24 cellular contexts compared by ENCODE assay signal in the genomic region with DNA sequence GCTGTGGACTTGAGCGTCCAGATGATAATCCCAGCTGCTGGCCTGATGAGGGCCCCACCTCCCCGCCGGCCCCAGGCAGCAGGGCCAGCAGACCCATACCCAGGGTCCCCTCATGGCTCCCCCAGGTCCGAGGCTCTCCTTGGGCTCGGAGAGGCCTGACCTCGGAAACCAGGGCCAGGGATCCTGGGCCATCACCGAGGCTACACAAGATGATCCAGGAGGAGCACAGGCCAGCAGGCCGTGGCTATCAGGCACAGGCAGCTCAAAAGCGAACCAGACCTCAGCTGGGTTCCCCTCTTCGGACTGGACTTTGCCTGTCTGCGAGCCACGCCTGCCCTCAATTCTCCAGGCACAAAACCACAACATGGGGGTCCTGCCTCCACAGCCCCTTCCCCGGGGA. TPM values are rescaled to one million over a fixed set of nuclear protein-coding genes. Genes with fewer than 3 reads are reported as not detected.
DNase-seq lines count a peak whose midpoint lies in the region; ATAC-seq, FAIRE-seq and TF ChIP-seq lines count a peak whose summit lies in the region.
"Had no signal": no experiment of that assay in that cellular context is flagged by ENCODE, and none has a peak within 500 bp of the region (broad histone marks: within the 10 kb centered on the region; RNA-seq: fewer than 3 reads in every experiment).

No MANE protein-coding gene starts in this region.

- TF ChIP-seq RAD21 in HepG2 (CRISPR knock-in tag; IDR thresholded peaks at IDR 0.05): no peak

- WGBS in HepG2 (ENCODE audit: low lambda C conversion rate): 57% methylated on average over 8 of the region's 13 CpGs
- WGBS in aorta, 2 donors: 86 to 91% methylated on average over 12 to 13 of the region's 13 CpGs

- H3K27ac ChIP-seq in right atrium auricular region (no peak overlapping the region), HepG2 (ENCODE audit: extremely low read length, insufficient read depth, low read length) (no peak overlapping the region), aorta (ENCODE audit: low read depth in 1 of 2, low read length in 2 of 2) (no peak overlapping the region)
- H3K27ac ChIP-seq: 22Rv1, SK-N-MC, vagina had no signal

- BruUV-seq in HepG2 (replicated peaks; lab: Mats Ljungman, UMichigan): no TSS peak

- H3K9ac ChIP-seq in HepG2 (ENCODE audit: insufficient read depth, low read depth, low read length): no peak overlapping the region

- in situ Hi-C loops in HepG2 (cut with HindIII; ENCODE audit: extremely low pct_ligation_motif_present, low pct_unique_long_range_greater_than_20kb): no loop called here

- CTCF ChIA-PET in HepG2 (lab: Yijun Ruan, JAX; ENCODE audit: low intra/inter-chr PET ratio, low total read pairs): no interaction called here

- FAIRE-seq in HepG2 (lab: Jason Lieb, UNC): no peak
- FAIRE-seq: GM18507, keratinocyte had no signal

- H4K20me1 ChIP-seq in HepG2 (ENCODE audit: insufficient read depth, low read length): peaks cover 5% of the 10 kb centered on the region; the same call in 1 of the 2 replicates

- H3K4me2 ChIP-seq in HepG2 (ENCODE audit: low read depth, low read length): peak overlapping the region; percentile 29; the same call in 1 of the 2 replicates

- H2AFZ ChIP-seq in HepG2 (ENCODE audit: low read length): no peak overlapping the region

- H3K9me3 ChIP-seq in right atrium auricular region: no peaks in the 10 kb centered on the region
- no peaks in the 10 kb centered on the region for H3K9me3 ChIP-seq in HepG2 (ENCODE audit: low read length)
- no peaks in the 10 kb centered on the region for H3K9me3 ChIP-seq in aorta (ENCODE audit: control insufficient read depth, low read length)
- H3K9me3 ChIP-seq: MG63, vagina had no signal

- TF ChIP-seq EP300 in HepG2 (IDR thresholded peaks at IDR 0.05; ENCODE audit: low read depth in 2 of 2, low read length in 2 of 2) (no peak), HepG2 (CRISPR knock-in tag; IDR thresholded peaks at IDR 0.05; ENCODE audit: borderline replicate concordance) (no peak)

- peaks cover 0 to 27% of the 10 kb centered on the region in 2 donors for H3K4me1 ChIP-seq in right atrium auricular region
- H3K4me1 ChIP-seq in HepG2 (ENCODE audit: insufficient read depth, low read length): peaks cover 38% of the 10 kb centered on the region
- no peaks in the 10 kb centered on the region for H3K4me1 ChIP-seq in aorta (ENCODE audit: control insufficient read depth in 1 of 2, insufficient read depth in 2 of 2, low read length in 2 of 2)

- DNase-seq in Right ventricle myocardium inferior (ENCODE audit: missing footprints): peak; percentile 26
- DNase-seq in right atrium auricular region (ENCODE audit: low spot score): no peak
- DNase-seq in HepG2 (ENCODE audit: low spot score): no peak
- DNase-seq in posterior vena cava (ENCODE audit: low spot score): peak; percentile 64
- DNase-seq in aorta: peak; percentile 27 to 64
- DNase-seq in foreskin melanocyte: no peak
- no peak for DNase-seq in medulla oblongata (ENCODE audit: extremely low spot score)
- DNase-seq: activated CD4-positive, alpha-beta T cell treated with anti-CD3 and anti-CD28 coated beads for 4 hours; activated naive CD8-positive, alpha-beta T cell treated with anti-CD3 and anti-CD28 coated beads, Interleukin-2, amount 50 U/mL, for 24 hours; activated T-cell treated with anti-CD3 and anti-CD28 coated beads, Interleukin-2, amount 50 U/mL, for 48 hours; CD4-positive, CD25-positive, alpha-beta regulatory T cell; HCEC 1CT; KBM-7; MG63; NCI-H1417; NCI-H2081; NCI-H345; NCI-H748 treated with DMSO at 0.1 percent for 48 hours had no signal

- peaks cover 62% of the 10 kb centered on the region for H3K36me3 ChIP-seq in right atrium auricular region
- H3K36me3 ChIP-seq in HepG2 (replicated peaks in 1 of 2; ENCODE audit: control insufficient read depth in 1 of 2, insufficient read depth in 2 of 2, low read length in 2 of 2): no peaks in the 10 kb centered on the region
- peaks cover 0 to 10% of the 10 kb centered on the region in 2 donors for H3K36me3 ChIP-seq in aorta (ENCODE audit: control insufficient read depth in 1 of 2, insufficient read depth in 2 of 2, low read length in 1 of 2)
- H3K36me3 ChIP-seq: MG63 had no signal

- ATAC-seq in Right ventricle myocardium inferior (no peak), HepG2 (no peak), aorta (ENCODE audit: low FRiP score) (no peak), GM18858 (IDR thresholded peaks at IDR 0.05; ENCODE audit: unreplicated experiment) (no peak)
- ATAC-seq: activated naive CD8-positive, alpha-beta T cell treated with anti-CD3 and anti-CD28 coated beads, Interleukin-2, amount 50 U/mL, for 24 hours had no signal

- H3K27me3 ChIP-seq in right atrium auricular region: no peaks in the 10 kb centered on the region
- no peaks in the 10 kb centered on the region for H3K27me3 ChIP-seq in HepG2 (ENCODE audit: control insufficient read depth in 1 of 2, insufficient read depth in 2 of 2, low read length in 2 of 2)
- no peaks in the 10 kb centered on the region for H3K27me3 ChIP-seq in aorta (ENCODE audit: control insufficient read depth in 1 of 2, insufficient read depth in 2 of 2, low read length in 1 of 2)
- H3K27me3 ChIP-seq: MG63, vagina had no signal

- no peak for TF ChIP-seq POLR2A in HepG2 (IDR thresholded peaks at IDR 0.05; ENCODE audit: insufficient read depth in 1 of 2, low read depth in 2 of 2, low read length in 2 of 2)

- H3K4me3 ChIP-seq in right atrium auricular region (no peak overlapping the region), HepG2 (replicated peaks in 1 of 3; ENCODE audit: insufficient read depth in 1 of 3, low read depth in 2 of 3, low read length in 3 of 3) (no peak overlapping the region), aorta (ENCODE audit: low read length in 2 of 2) (no peak overlapping the region)
- H3K4me3 ChIP-seq: MG63, SK-N-MC, vagina had no signal

- POLR2A ChIA-PET in HepG2 (lab: Yijun Ruan, JAX): interaction anchor here (2.0 kb wide), 1 partner anchor 10 kb away, joined by 5 read pairs; no protein-coding TSS in a partner anchor

- TF ChIP-seq CTCF in right atrium auricular region (IDR thresholded peaks at IDR 0.05) (no peak), HepG2 (CRISPR knock-in tag; IDR thresholded peaks at IDR 0.05) (no peak)

- H3K79me2 ChIP-seq in HepG2 (ENCODE audit: insufficient read depth, low read length): no peaks in the 10 kb centered on the region

- intact Hi-C loops in Right ventricle myocardium inferior (cut with DNase I) (no loop called here), HepG2 (cut with micrococcal nuclease; ENCODE audit: unreplicated experiment) (loop anchor here (5.0 kb wide), 1 partner anchor 65 kb away; no protein-coding TSS in a partner anchor), posterior vena cava (cut with DNase I) (loop anchor here in 1 of 2 donors (10.0 kb wide), 1 partner anchor 167 kb away; no protein-coding TSS in a partner anchor), aorta (cut with DNase I) (loop anchor here in 1 of 2 donors (5.0 kb wide), 1 partner anchor 270 kb away; no protein-coding TSS in a partner anchor)

TF ChIP-seq in HepG2, 621 proteins besides CTCF, POLR2A, EP300 and RAD21 (continues in another document):
- no peak for TF ChIP-seq ZNF883 (CRISPR knock-in tag; IDR thresholded peaks at IDR 0.05; ENCODE audit: not compliant biosample characterization)
- no peak for TF ChIP-seq HOXA9 (CRISPR knock-in tag; IDR thresholded peaks at IDR 0.05; ENCODE audit: borderline replicate concordance)
- TF ChIP-seq GABPB1 (CRISPR knock-in tag; IDR thresholded peaks at IDR 0.05): no peak
- TF ChIP-seq HNRNPH1 (optimal IDR thresholded peaks at IDR 0.05; ENCODE audit: low read depth, low read length): no peak
- no peak for TF ChIP-seq ZFP1 (CRISPR knock-in tag; IDR thresholded peaks at IDR 0.05)
- TF ChIP-seq, protein P1, sequence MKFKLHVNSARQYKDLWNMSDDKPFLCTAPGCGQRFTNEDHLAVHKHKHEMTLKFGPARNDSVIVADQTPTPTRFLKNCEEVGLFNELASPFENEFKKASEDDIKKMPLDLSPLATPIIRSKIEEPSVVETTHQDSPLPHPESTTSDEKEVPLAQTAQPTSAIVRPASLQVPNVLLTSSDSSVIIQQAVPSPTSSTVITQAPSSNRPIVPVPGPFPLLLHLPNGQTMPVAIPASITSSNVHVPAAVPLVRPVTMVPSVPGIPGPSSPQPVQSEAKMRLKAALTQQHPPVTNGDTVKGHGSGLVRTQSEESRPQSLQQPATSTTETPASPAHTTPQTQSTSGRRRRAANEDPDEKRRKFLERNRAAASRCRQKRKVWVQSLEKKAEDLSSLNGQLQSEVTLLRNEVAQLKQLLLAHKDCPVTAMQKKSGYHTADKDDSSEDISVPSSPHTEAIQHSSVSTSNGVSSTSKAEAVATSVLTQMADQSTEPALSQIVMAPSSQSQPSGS (CRISPR knock-in tag; IDR thresholded peaks at IDR 0.05): no peak

RNA-seq across cellular contexts. Expression of a gene that starts 17.4 kb away (rescaled TPM):
- total RNA-seq in Right ventricle myocardium inferior (37.2 TPM), right atrium auricular region (10 to 100 TPM; 31.8 to 34.2 TPM), HepG2 (2016; rRNA removed; fragmentation: Illumina TruSeq; extraction: Trizol) (0.80 and 1.5 TPM in 2 replicates), posterior vena cava (10 to 100 TPM; 54.1 to 63.1 TPM), aorta (100 to 1,000 TPM; 114 to 174 TPM)
- 1.1 and 1.6 TPM in 2 replicates for total RNA-seq in HepG2 (2016; cell fraction: cytosol; rRNA removed; fragmentation: Illumina TruSeq; extraction: Trizol; ENCODE audit: low read depth)
- 1.0 and 1.8 TPM in 2 replicates for total RNA-seq in HepG2 (2016; cell fraction: insoluble cytoplasmic fraction; rRNA removed; fragmentation: Illumina TruSeq; extraction: Trizol)
- 2.6 and 3.0 TPM in 2 replicates for total RNA-seq in HepG2 (2016; cell fraction: membrane; rRNA removed; fragmentation: Illumina TruSeq; extraction: Trizol)
- 1.3 and 1.4 TPM in 2 replicates for total RNA-seq in HepG2 (2016; cell fraction: nucleus; rRNA removed; fragmentation: Illumina TruSeq; extraction: Trizol)
- polyA plus RNA-seq in HepG2 (2011; rRNA removed) (2.4 and 3.4 TPM in 2 replicates), aorta (10 to 100 TPM; 28.9 to 61.1 TPM)
- 1.2 and 2.1 TPM in 2 replicates for polyA plus RNA-seq in HepG2 (2011; cell fraction: cytosol; rRNA removed)
- polyA plus RNA-seq in HepG2 (2011; cell fraction: nucleus; rRNA removed): 2.9 and 5.0 TPM in 2 replicates
- 1.2 and 1.3 TPM in 2 replicates for polyA plus RNA-seq in HepG2 (2012)
- 0.57 and 0.60 TPM in 2 replicates for polyA plus RNA-seq in HepG2 (2016; cell fraction: cytosol; fragmentation: Illumina TruSeq; extraction: Trizol; ENCODE audit: low read depth)
- 0.93 and 1.1 TPM in 2 replicates for polyA plus RNA-seq in HepG2 (2016; cell fraction: insoluble cytoplasmic fraction; fragmentation: Illumina TruSeq; extraction: Trizol; ENCODE audit: low read depth)
- 1.1 TPM in 2 replicates for polyA plus RNA-seq in HepG2 (2016; cell fraction: membrane; fragmentation: Illumina TruSeq; extraction: Trizol; ENCODE audit: low read depth)
- polyA plus RNA-seq in HepG2 (2016; cell fraction: nucleus; fragmentation: Illumina TruSeq; extraction: Trizol; ENCODE audit: insufficient read depth, low read depth): 1.9 TPM in 2 replicates
- 14.6 and 20.5 TPM in 2 replicates for polyA minus RNA-seq in HepG2 (2011; rRNA and poly(A)+ RNA removed; ENCODE audit: low replicate concordance)
- 4.8 and 15.5 TPM in 2 replicates for polyA minus RNA-seq in HepG2 (2011; cell fraction: cytosol; rRNA and poly(A)+ RNA removed)
- polyA minus RNA-seq in HepG2 (2011; cell fraction: nucleus; rRNA and poly(A)+ RNA removed): 2.3 and 2.4 TPM in 2 replicates
- polyA plus RNA-seq: CD4-positive, CD25-positive, alpha-beta regulatory T cell had no signal

Comparison
In these comparisons a context has a peak if more than half of its experiments do, and no peak if none do; other contexts are left out.
1. DNase-seq: peak in Right ventricle myocardium inferior (single experiment), posterior vena cava (single experiment) and aorta (2 of 2); none in right atrium auricular region (single experiment), HepG2 (single experiment), foreskin melanocyte (single experiment) and medulla oblongata (single experiment).